In genomic region chr20:5933802-5934436, GRCh38 we compare ENCODE assay signal across 8 cellular contexts. TPM values are rescaled to one million over a fixed set of nuclear protein-coding genes. Genes with fewer than 3 reads are reported as not detected.
DNase-seq lines count a peak whose midpoint lies in the region; ATAC-seq, FAIRE-seq and TF ChIP-seq lines count a peak whose summit lies in the region.

No MANE protein-coding gene starts in this region.

- peaks cover 2 to 6% of the 10 kb centered on the region in 2 experiments for H3K27me3 ChIP-seq in endothelial cell of umbilical vein (ENCODE audit: control insufficient read depth in 2 of 2, insufficient read depth in 2 of 2, low read length in 2 of 2)

- intact Hi-C loops in endothelial cell of umbilical vein (cut with micrococcal nuclease) (loop anchor here (1.0 to 5.0 kb wide), 2 partner anchors 367 to 405 kb away; no protein-coding TSS in a partner anchor), CD14-positive monocyte (cut with micrococcal nuclease) (no loop called here)
- intact Hi-C loops in activated T-helper 2 cell treated with anti-CD3 and anti-CD28 coated beads, Interferon-gamma antibody, Interleukin-2, Interleukin-4, amounts not matched to agents 10 μg/mL and 5 μg/mL and 100 μg/mL, durations not matched to agents 14 hours and 24 hours and 36 hours (cut with micrococcal nuclease), result loop anchor here (5.0 kb wide), 1 partner anchor 407 kb away; no protein-coding TSS in a partner anchor

- no peak overlapping the region for H2AFZ ChIP-seq in endothelial cell of umbilical vein (ENCODE audit: low read depth, low read length)

- dilution Hi-C loops in endothelial cell of umbilical vein (cut with MboI; ENCODE audit: extremely low pct_ligation_motif_present, low sequenced_read_pairs), result no loop called here

- peaks cover 0 to 5% of the 10 kb centered on the region in 2 experiments for H3K36me3 ChIP-seq in endothelial cell of umbilical vein (ENCODE audit: control insufficient read depth in 2 of 2, extremely low read depth in 1 of 2, insufficient read depth in 2 of 2, low read length in 2 of 2)

- H3K4me3 ChIP-seq in endothelial cell of umbilical vein (replicated peaks in 1 of 3; ENCODE audit: insufficient read depth in 1 of 3, low read depth in 1 of 3, low read length in 3 of 3), result no peak overlapping the region

- no peak overlapping the region for H3K27ac Mint-ChIP-seq in activated T-helper 2 cell treated with anti-CD3 and anti-CD28 coated beads, Interferon-gamma antibody, Interleukin-2, Interleukin-4, amounts not matched to agents 10 μg/mL and 5 μg/mL and 100 μg/mL, durations not matched to agents 14 hours and 24 hours and 36 hours
- no peak overlapping the region for H3K27ac Mint-ChIP-seq in CD14-positive monocyte

- H3K9me3 Mint-ChIP-seq in activated T-helper 2 cell treated with anti-CD3 and anti-CD28 coated beads, Interferon-gamma antibody, Interleukin-2, Interleukin-4, amounts not matched to agents 10 μg/mL and 5 μg/mL and 100 μg/mL, durations not matched to agents 14 hours and 24 hours and 36 hours, result no peaks in the 10 kb centered on the region
- no peaks in the 10 kb centered on the region for H3K9me3 Mint-ChIP-seq in CD14-positive monocyte

- peaks cover 12% of the 10 kb centered on the region for H3K36me3 Mint-ChIP-seq in activated T-helper 2 cell treated with anti-CD3 and anti-CD28 coated beads, Interferon-gamma antibody, Interleukin-2, Interleukin-4, amounts not matched to agents 10 μg/mL and 5 μg/mL and 100 μg/mL, durations not matched to agents 14 hours and 24 hours and 36 hours (ENCODE audit: low read depth)
- H3K36me3 Mint-ChIP-seq in CD14-positive monocyte, result peaks cover 12 to 13% of the 10 kb centered on the region in 2 donors

- no peak for TF ChIP-seq POLR2A in endothelial cell of umbilical vein (IDR thresholded peaks at IDR 0.05; ENCODE audit: low read depth, low read length)

- no peak overlapping the region for H3K27ac ChIP-seq in endothelial cell of umbilical vein (ENCODE audit: insufficient read depth, low read depth, low read length)

- no peak for ATAC-seq in GM18861 (IDR thresholded peaks at IDR 0.05; ENCODE audit: unreplicated experiment)

- H3K4me2 ChIP-seq in endothelial cell of umbilical vein (ENCODE audit: insufficient read depth, low read length), result no peak overlapping the region

- peak; percentile 31 for FAIRE-seq in endothelial cell of umbilical vein (lab: Jason Lieb, UNC)

- no peaks in the 10 kb centered on the region for H3K9me1 ChIP-seq in endothelial cell of umbilical vein (replicated peaks; ENCODE audit: control insufficient read depth, extremely low read depth, insufficient read depth, low read length)

- H3K27me3 Mint-ChIP-seq in activated T-helper 2 cell treated with anti-CD3 and anti-CD28 coated beads, Interferon-gamma antibody, Interleukin-2, Interleukin-4, amounts not matched to agents 10 μg/mL and 5 μg/mL and 100 μg/mL, durations not matched to agents 14 hours and 24 hours and 36 hours (ENCODE audit: low read depth), result peaks cover 7% of the 10 kb centered on the region
- H3K27me3 Mint-ChIP-seq in CD14-positive monocyte (ENCODE audit: low read depth in 3 of 3), result peaks cover 5 to 9% (median 5%) of the 10 kb centered on the region in 3 donors

- H3K4me1 ChIP-seq in endothelial cell of umbilical vein (ENCODE audit: control insufficient read depth, extremely low read depth, insufficient read depth, low read length), result no peaks in the 10 kb centered on the region

- no peaks in the 10 kb centered on the region for H3K79me2 ChIP-seq in endothelial cell of umbilical vein (ENCODE audit: control insufficient read depth, insufficient read depth, low read length)

- POLR2A ChIA-PET in endothelial cell of umbilical vein (lab: Charles Lee), result no interaction called here

- no peak overlapping the region for H3K9ac ChIP-seq in endothelial cell of umbilical vein (replicated peaks; ENCODE audit: extremely low read depth, insufficient read depth, low read length)

- no peak overlapping the region for H3K4me3 Mint-ChIP-seq in activated T-helper 2 cell treated with anti-CD3 and anti-CD28 coated beads, Interferon-gamma antibody, Interleukin-2, Interleukin-4, amounts not matched to agents 10 μg/mL and 5 μg/mL and 100 μg/mL, durations not matched to agents 14 hours and 24 hours and 36 hours (ENCODE audit: low read depth)
- no peak overlapping the region for H3K4me3 Mint-ChIP-seq in CD14-positive monocyte

- DNase-seq in DMS53 treated with DMSO at 0.1 percent for 48 hours (lab: John Stamatoyannopoulos, UW; ENCODE audit: unreplicated experiment) (peak; percentile 28), GM20000 (ENCODE audit: low spot score) (peak; percentile 63), NCI-H2227 treated with DMSO at 0.1 percent for 48 hours (lab: John Stamatoyannopoulos, UW) (peak; percentile 10), endothelial cell of umbilical vein (ENCODE audit: low read depth, low spot score) (peak; percentile 25), AG08396 (ENCODE audit: low spot score) (no peak), CD14-positive monocyte (ENCODE audit: low spot score) (no peak)
- DNase-seq in activated T-helper 2 cell treated with anti-CD3 and anti-CD28 coated beads, Interferon-gamma antibody, Interleukin-2, Interleukin-4, amounts not matched to agents 10 μg/mL and 5 μg/mL and 100 μg/mL, durations not matched to agents 14 hours and 24 hours and 36 hours (ENCODE audit: low spot score), result no peak

- no peaks in the 10 kb centered on the region for H4K20me1 ChIP-seq in endothelial cell of umbilical vein (replicated peaks; ENCODE audit: control insufficient read depth, extremely low read depth, insufficient read depth, low read length)

- no TSS peak for BruUV-seq in endothelial cell of umbilical vein (replicated peaks; lab: Mats Ljungman, UMichigan)

- H3K4me1 Mint-ChIP-seq in activated T-helper 2 cell treated with anti-CD3 and anti-CD28 coated beads, Interferon-gamma antibody, Interleukin-2, Interleukin-4, amounts not matched to agents 10 μg/mL and 5 μg/mL and 100 μg/mL, durations not matched to agents 14 hours and 24 hours and 36 hours (ENCODE audit: low read depth), result peaks cover 9% of the 10 kb centered on the region
- peaks cover 4% of the 10 kb centered on the region for H3K4me1 Mint-ChIP-seq in CD14-positive monocyte

- peak; percentile 10 for TF ChIP-seq CTCF in GM20000 (IDR thresholded peaks at IDR 0.05; ENCODE audit: extremely low read depth, missing control alignments)
- TF ChIP-seq CTCF in endothelial cell of umbilical vein (IDR thresholded peaks at IDR 0.05; ENCODE audit: extremely low read depth in 1 of 2, insufficient read depth in 1 of 2, low read depth in 1 of 2, low read length in 2 of 2), result no peak
- no peak for TF ChIP-seq CTCF in CD14-positive monocyte (IDR thresholded peaks at IDR 0.05)

- no peaks in the 10 kb centered on the region for H3K9me3 ChIP-seq in endothelial cell of umbilical vein (replicated peaks; ENCODE audit: control insufficient read depth, insufficient read depth, low read length)

- CTCF ChIA-PET in endothelial cell of umbilical vein (lab: Charles Lee), result interaction anchor here (0.8 to 2.8 kb wide), 7 partner anchors 9 to 405 kb away, joined by 3 to 20 read pairs (median 5); no protein-coding TSS in a partner anchor

TF ChIP-seq in endothelial cell of umbilical vein, 7 proteins besides CTCF, POLR2A, EP300 and RAD21 (continues in another document):
- no peak for TF ChIP-seq MAX (IDR thresholded peaks at IDR 0.05; ENCODE audit: insufficient read depth, insufficient read length)

RNA-seq across cellular contexts. Expression of gene TRMT6, which starts 16.4 kb away (rescaled TPM):
- 11.0 and 12.0 TPM in 2 replicates for total RNA-seq in endothelial cell of umbilical vein
- polyA plus RNA-seq in endothelial cell of umbilical vein (3.2 and 4.1 TPM in 2 replicates), CD14-positive monocyte (10 to 100 TPM in 1 of 2 donors, 1 to 10 TPM in 1; 9.3 to 10.6 TPM)
- polyA plus RNA-seq in endothelial cell of umbilical vein (2011; cell fraction: cytosol; rRNA removed), result 7.2 and 7.4 TPM in 2 replicates
- 6.7 and 7.0 TPM in 2 replicates for polyA plus RNA-seq in endothelial cell of umbilical vein (2011; cell fraction: nucleus; rRNA removed)
- polyA plus RNA-seq in endothelial cell of umbilical vein (2012), result 10.6 and 16.9 TPM in 2 replicates
- polyA minus RNA-seq in endothelial cell of umbilical vein, result 3.8 and 5.4 TPM in 2 replicates
- polyA minus RNA-seq in endothelial cell of umbilical vein (2011; cell fraction: cytosol; rRNA and poly(A)+ RNA removed), result 8.2 TPM
- polyA minus RNA-seq in endothelial cell of umbilical vein (2011; cell fraction: nucleus; rRNA and poly(A)+ RNA removed), result 2.2 and 3.0 TPM in 2 replicates
- 25.5 and 27.5 TPM in 2 replicates for total RNA-seq in activated T-helper 2 cell treated with anti-CD3 and anti-CD28 coated beads, Interferon-gamma antibody, Interleukin-2, Interleukin-4, amounts not matched to agents 10 μg/mL and 5 μg/mL and 100 μg/mL, durations not matched to agents 14 hours and 24 hours and 36 hours

RNA-seq across cellular contexts. Expression of gene MCM8, which starts 16.5 kb away (rescaled TPM):
- total RNA-seq in endothelial cell of umbilical vein, result 13.4 and 14.4 TPM in 2 replicates
- polyA plus RNA-seq in endothelial cell of umbilical vein (2.0 and 2.9 TPM in 2 replicates), CD14-positive monocyte (under 1 TPM; 0.07 to 0.18 TPM)
- polyA plus RNA-seq in endothelial cell of umbilical vein (2011; cell fraction: cytosol; rRNA removed), result 6.0 and 6.3 TPM in 2 replicates
- 4.4 and 7.7 TPM in 2 replicates for polyA plus RNA-seq in endothelial cell of umbilical vein (2011; cell fraction: nucleus; rRNA removed)
- 7.1 and 12.4 TPM in 2 replicates for polyA plus RNA-seq in endothelial cell of umbilical vein (2012)
- polyA minus RNA-seq in endothelial cell of umbilical vein, result 5.9 and 7.0 TPM in 2 replicates
- 9.6 TPM for polyA minus RNA-seq in endothelial cell of umbilical vein (2011; cell fraction: cytosol; rRNA and poly(A)+ RNA removed)
- polyA minus RNA-seq in endothelial cell of umbilical vein (2011; cell fraction: nucleus; rRNA and poly(A)+ RNA removed), result 3.3 and 5.6 TPM in 2 replicates
- 33.5 and 35.2 TPM in 2 replicates for total RNA-seq in activated T-helper 2 cell treated with anti-CD3 and anti-CD28 coated beads, Interferon-gamma antibody, Interleukin-2, Interleukin-4, amounts not matched to agents 10 μg/mL and 5 μg/mL and 100 μg/mL, durations not matched to agents 14 hours and 24 hours and 36 hours

RNA-seq across cellular contexts. Expression of gene CHGB, which starts 22.6 kb away (rescaled TPM):
- total RNA-seq in endothelial cell of umbilical vein, result not detected in 2 replicates
- polyA plus RNA-seq in endothelial cell of umbilical vein (0.05 and 0.06 TPM in 2 replicates), CD14-positive monocyte (not detected)
- polyA plus RNA-seq in endothelial cell of umbilical vein (2011; cell fraction: cytosol; rRNA removed), result 0.05 and 0.06 TPM in 2 replicates
- polyA plus RNA-seq in endothelial cell of umbilical vein (2011; cell fraction: nucleus; rRNA removed), result 0.05 and 0.06 TPM in 2 replicates
- polyA plus RNA-seq in endothelial cell of umbilical vein (2012), result 0.12 and 0.25 TPM in 2 replicates
- not detected in 2 replicates for polyA minus RNA-seq in endothelial cell of umbilical vein
- polyA minus RNA-seq in endothelial cell of umbilical vein (2011; cell fraction: cytosol; rRNA and poly(A)+ RNA removed), result not detected
- polyA minus RNA-seq in endothelial cell of umbilical vein (2011; cell fraction: nucleus; rRNA and poly(A)+ RNA removed), result not detected in 2 replicates
- total RNA-seq in activated T-helper 2 cell treated with anti-CD3 and anti-CD28 coated beads, Interferon-gamma antibody, Interleukin-2, Interleukin-4, amounts not matched to agents 10 μg/mL and 5 μg/mL and 100 μg/mL, durations not matched to agents 14 hours and 24 hours and 36 hours, result 0.16 TPM in 1 of 2 replicates, not detected in the other

Comparison
In these comparisons a context has a peak if more than half of its experiments do, and no peak if none do; other contexts are left out.
1. DNase-seq: peak in DMS53 treated with DMSO at 0.1 percent for 48 hours (single experiment), GM20000 (single experiment), NCI-H2227 treated with DMSO at 0.1 percent for 48 hours (single experiment) and endothelial cell of umbilical vein (single experiment); none in AG08396 (single experiment), activated T-helper 2 cell treated with anti-CD3 and anti-CD28 coated beads, Interferon-gamma antibody, Interleukin-2, Interleukin-4, amounts not matched to agents 10 μg/mL and 5 μg/mL and 100 μg/mL, durations not matched to agents 14 hours and 24 hours and 36 hours (single experiment) and CD14-positive monocyte (single experiment).
2. intact Hi-C loops: an anchor here in endothelial cell of umbilical vein (1.0 to 5.0 kb wide) and activated T-helper 2 cell treated with anti-CD3 and anti-CD28 coated beads, Interferon-gamma antibody, Interleukin-2, Interleukin-4, amounts not matched to agents 10 μg/mL and 5 μg/mL and 100 μg/mL, durations not matched to agents 14 hours and 24 hours and 36 hours (5.0 kb wide); none called in CD14-positive monocyte.